Comparison of ENCODE assay signal across 11 cellular contexts in genomic region chr11:88196393-88196792, GRCh38.
"Had no signal": no experiment of that assay in that cellular context is flagged by ENCODE, and none has a peak within 500 bp of the region (broad histone marks: within the 10 kb centered on the region; RNA-seq: fewer than 3 reads in every experiment).

No MANE protein-coding gene starts in this region.

- H3K4me3 ChIP-seq: GM23248, GM23338, HAP-1 had no signal

- ATAC-seq: GM23338, HCT116 had no signal

- DNase-seq: GM23248, GOT3, H7, H9, HCEC 1CT, HFFc6 had no signal

- H3K27ac ChIP-seq: GM23248 had no signal

- H2AFZ ChIP-seq: GM23248, GM23338 had no signal

- H3K4me1 ChIP-seq: HAP-1 had no signal

- FAIRE-seq: H1, H54 had no signal

- H3K9me3 ChIP-seq: HAP-1 had no signal

- H3K36me3 ChIP-seq: HAP-1 had no signal

- H3K4me2 ChIP-seq: GM23338 had no signal

- H3K9ac ChIP-seq: GM23248 had no signal
